In the genomic region with DNA sequence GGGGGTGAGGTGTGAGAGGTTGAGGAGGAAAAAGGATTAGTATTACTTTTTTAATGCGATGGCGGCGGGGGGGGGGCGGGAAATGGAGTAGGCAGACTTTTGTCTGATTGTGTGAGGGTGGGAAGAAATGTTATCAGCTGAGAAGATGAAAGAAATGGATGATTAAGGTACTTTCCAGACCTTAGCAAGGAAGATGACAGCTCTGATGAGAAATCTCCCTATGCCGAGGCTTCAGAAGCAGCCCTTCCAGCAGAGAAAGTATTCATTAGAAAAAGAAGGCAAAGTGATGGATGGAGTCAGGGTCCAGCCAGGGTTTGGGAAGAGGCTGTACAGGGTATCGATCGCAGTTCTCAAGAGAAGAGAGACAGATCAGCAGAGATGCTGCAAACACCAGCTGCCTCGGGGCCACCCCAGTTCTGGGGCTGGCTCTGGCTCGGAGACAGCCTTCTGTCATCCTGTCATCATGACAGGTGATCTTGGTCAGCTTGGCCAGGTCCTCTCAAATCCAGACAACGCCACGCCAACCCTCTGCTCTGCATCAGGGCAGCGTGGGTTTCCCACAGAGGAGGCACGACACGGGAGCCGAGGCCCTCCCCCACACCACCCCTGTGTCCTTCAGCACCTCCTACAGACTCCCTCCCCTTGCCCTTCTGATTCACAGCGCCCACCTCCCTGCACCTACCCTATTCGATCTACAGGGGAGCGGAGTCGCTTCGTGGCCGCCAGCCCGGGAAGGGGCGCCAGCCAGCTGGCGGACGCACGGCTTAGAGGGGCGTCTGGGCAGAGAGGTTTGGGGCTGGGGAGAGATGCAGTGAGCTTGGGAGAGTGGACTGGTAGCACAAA, we compare ENCODE assay signal across 8 cellular contexts. TPM values are rescaled to one million over a fixed set of nuclear protein-coding genes. Genes with fewer than 3 reads are reported as not detected.
DNase-seq lines count a peak whose midpoint lies in the region; ATAC-seq, FAIRE-seq and TF ChIP-seq lines count a peak whose summit lies in the region.

No MANE protein-coding gene starts in this region.

- no peak for FAIRE-seq in HepG2 (lab: Jason Lieb, UNC)

- CTCF ChIA-PET in CD4-positive, alpha-beta T cell (lab: Charles Lee), result interaction anchor here (1.0 to 4.3 kb wide), 4 partner anchors 10 to 65 kb away, joined by 4 to 30 read pairs (median 13); partner anchors contain the start of genes CYB561D1 and GNAI3
- CTCF ChIA-PET in T-cell (lab: Charles Lee), result interaction anchor here (0.6 to 2.6 kb wide), 14 partner anchors 10 to 207 kb away, joined by 3 to 23 read pairs (median 4); partner anchors contain the start of genes CYB561D1 (in 1 of the 2), GNAI3 (in 1 of the 2) and PSRC1 (in 1 of the 2)
- CTCF ChIA-PET in HepG2 (lab: Yijun Ruan, JAX; ENCODE audit: low intra/inter-chr PET ratio, low total read pairs), result no interaction called here

- H3K4me2 ChIP-seq in HepG2 (ENCODE audit: low read depth, low read length), result peak overlapping the region; percentile 97

- 6% methylated on average over 26 of the region's 27 CpGs for WGBS in HepG2 (ENCODE audit: low lambda C conversion rate)

- H3K9me3 ChIP-seq in CD4-positive, alpha-beta T cell (ENCODE audit: control insufficient read depth, low read length), result no peaks in the 10 kb centered on the region
- H3K9me3 ChIP-seq in HepG2 (ENCODE audit: low read length), result no peaks in the 10 kb centered on the region

- peak overlapping the region; percentile 87 for H3K27ac Mint-ChIP-seq in CD4-positive, alpha-beta T cell
- H3K27ac Mint-ChIP-seq in T-cell, result peak overlapping the region; percentile 92 to 93
- H3K27ac Mint-ChIP-seq in central memory CD8-positive, alpha-beta T cell (ENCODE audit: low read depth), result peak overlapping the region; percentile 93
- H3K27ac Mint-ChIP-seq in stimulated activated naive CD8-positive, alpha-beta T cell treated with anti-CD3 and anti-CD28 coated beads, Interleukin-15, amount 100 ng/mL, for 72 hours, result peak overlapping the region; percentile 81 to 95

- peak overlapping the region; percentile 93 for H3K4me3 Mint-ChIP-seq in CD4-positive, alpha-beta T cell
- H3K4me3 Mint-ChIP-seq in T-cell, result peak overlapping the region; percentile 92 to 96 (median 92)
- H3K4me3 Mint-ChIP-seq in central memory CD8-positive, alpha-beta T cell, result peak overlapping the region; percentile 97
- H3K4me3 Mint-ChIP-seq in stimulated activated naive CD8-positive, alpha-beta T cell treated with anti-CD3 and anti-CD28 coated beads, Interleukin-15, amount 100 ng/mL, for 72 hours, result peak overlapping the region; percentile 91 to 92

- no peaks in the 10 kb centered on the region for H3K27me3 ChIP-seq in CD4-positive, alpha-beta T cell (ENCODE audit: control insufficient read depth, insufficient read depth, low read length)
- peaks cover 1 to 17% of the 10 kb centered on the region in 2 experiments; a peak in 4 of 5 replicates for H3K27me3 ChIP-seq in HepG2 (ENCODE audit: control insufficient read depth in 1 of 2, insufficient read depth in 2 of 2, low read length in 2 of 2)

- H3K4me1 Mint-ChIP-seq in CD4-positive, alpha-beta T cell (ENCODE audit: low read depth), result peaks cover 43% of the 10 kb centered on the region
- peaks cover 35 to 39% (median 37%) of the 10 kb centered on the region in 3 donors for H3K4me1 Mint-ChIP-seq in T-cell
- peaks cover 31% of the 10 kb centered on the region for H3K4me1 Mint-ChIP-seq in central memory CD8-positive, alpha-beta T cell
- peaks cover 53% of the 10 kb centered on the region for H3K4me1 Mint-ChIP-seq in stimulated activated naive CD8-positive, alpha-beta T cell treated with anti-CD3 and anti-CD28 coated beads, Interleukin-15, amount 100 ng/mL, for 72 hours

- TF ChIP-seq EP300 in HepG2 (IDR thresholded peaks at IDR 0.05; ENCODE audit: low read depth in 2 of 2, low read length in 2 of 2) (no peak), HepG2 (CRISPR knock-in tag; IDR thresholded peaks at IDR 0.05; ENCODE audit: borderline replicate concordance) (no peak)

- peak; percentile 33; the same call in 1 of the 2 replicates for TF ChIP-seq RAD21 in HepG2 (CRISPR knock-in tag; IDR thresholded peaks at IDR 0.05)

- no TSS peak for BruUV-seq in HepG2 (replicated peaks; lab: Mats Ljungman, UMichigan)

- no peaks in the 10 kb centered on the region for H3K79me2 ChIP-seq in HepG2 (ENCODE audit: insufficient read depth, low read length)

- peak; percentile 46 for ATAC-seq in CD4-positive, alpha-beta T cell (ENCODE audit: poor library complexity)
- peak; percentile 34 for ATAC-seq in GM19438 (IDR thresholded peaks at IDR 0.05; ENCODE audit: low read depth, unreplicated experiment)
- ATAC-seq in HG03457 (IDR thresholded peaks at IDR 0.05; ENCODE audit: unreplicated experiment), result peak; percentile 23
- ATAC-seq in T-cell (replicated peaks in 1 of 4), result peak; percentile 33 to 54 (median 44)
- ATAC-seq in central memory CD8-positive, alpha-beta T cell (replicated peaks; ENCODE audit: extremely low read depth, poor library complexity, severe bottlenecking), result peak; percentile 45
- ATAC-seq in HepG2, result peak; percentile 85
- peak; percentile 73 for ATAC-seq in stimulated activated naive CD8-positive, alpha-beta T cell treated with anti-CD3 and anti-CD28 coated beads, Interleukin-15, amount 100 ng/mL, for 72 hours

- no peaks in the 10 kb centered on the region for H3K9me3 Mint-ChIP-seq in CD4-positive, alpha-beta T cell
- no peaks in the 10 kb centered on the region for H3K9me3 Mint-ChIP-seq in T-cell
- no peaks in the 10 kb centered on the region for H3K9me3 Mint-ChIP-seq in central memory CD8-positive, alpha-beta T cell
- H3K9me3 Mint-ChIP-seq in stimulated activated naive CD8-positive, alpha-beta T cell treated with anti-CD3 and anti-CD28 coated beads, Interleukin-15, amount 100 ng/mL, for 72 hours, result no peaks in the 10 kb centered on the region

- no peaks in the 10 kb centered on the region for H4K20me1 ChIP-seq in HepG2 (ENCODE audit: insufficient read depth, low read length)

- intact Hi-C loops in CD4-positive, alpha-beta T cell (cut with DNase I, micrococcal nuclease), result loop anchor here (2.0 to 10.0 kb wide), 7 partner anchors 56 to 552 kb away; partner anchors contain the start of genes AHCYL1 (in 1 of the 2), ELAPOR1 (in 1 of the 2), PSMA5 (in 1 of the 2) and PSRC1 (in 1 of the 2)
- intact Hi-C loops in HepG2 (cut with micrococcal nuclease; ENCODE audit: unreplicated experiment), result no loop called here

- peak overlapping the region; percentile 95 for H2AFZ ChIP-seq in HepG2 (ENCODE audit: low read length)

- peak overlapping the region; percentile 66 to 77 (median 75) for H3K4me3 ChIP-seq in HepG2 (replicated peaks in 1 of 3; ENCODE audit: insufficient read depth in 1 of 3, low read depth in 2 of 3, low read length in 3 of 3)

- TF ChIP-seq POLR2A in HepG2 (IDR thresholded peaks at IDR 0.05; ENCODE audit: insufficient read depth in 1 of 2, low read depth in 2 of 2, low read length in 2 of 2), result no peak; a peak in 1 of 4 replicates

- peaks cover 19% of the 10 kb centered on the region for H3K4me1 ChIP-seq in HepG2 (ENCODE audit: insufficient read depth, low read length)

- in situ Hi-C loops in HepG2 (cut with HindIII; ENCODE audit: extremely low pct_ligation_motif_present, low pct_unique_long_range_greater_than_20kb), result loop anchor here (5.0 kb wide), 1 partner anchor 56 kb away; the partner anchor contains the start of gene PSMA5

- H3K36me3 ChIP-seq in HepG2 (replicated peaks in 1 of 2; ENCODE audit: control insufficient read depth in 1 of 2, insufficient read depth in 2 of 2, low read length in 2 of 2), result no peaks in the 10 kb centered on the region; a peak in 1 of 5 replicates

- H3K27me3 Mint-ChIP-seq in CD4-positive, alpha-beta T cell, result peaks cover 6% of the 10 kb centered on the region
- peaks cover 4 to 21% of the 10 kb centered on the region in 2 donors for H3K27me3 Mint-ChIP-seq in T-cell
- H3K27me3 Mint-ChIP-seq in central memory CD8-positive, alpha-beta T cell, result peaks cover 20% of the 10 kb centered on the region
- H3K27me3 Mint-ChIP-seq in stimulated activated naive CD8-positive, alpha-beta T cell treated with anti-CD3 and anti-CD28 coated beads, Interleukin-15, amount 100 ng/mL, for 72 hours, result peaks cover 29% of the 10 kb centered on the region

- H3K27ac ChIP-seq in CD4-positive, alpha-beta T cell (ENCODE audit: low read depth, low read length), result peak overlapping the region; percentile 74
- H3K27ac ChIP-seq in HepG2 (ENCODE audit: extremely low read length, insufficient read depth, low read length), result no peak overlapping the region

- DNase-seq in CD4-positive, alpha-beta T cell, result peak in 9 of 10 experiments; percentile 14 to 58 (median 34)
- DNase-seq in T-cell (peak in 13 of 34 experiments; percentile 15 to 49 (median 37)), HepG2 (ENCODE audit: low spot score) (no peak), kidney glomerular epithelial cell (lab: John Stamatoyannopoulos, UW) (no peak)
- peak; percentile 21 to 34 for DNase-seq in central memory CD8-positive, alpha-beta T cell (ENCODE audit: low spot score in 2 of 2)
- peak; percentile 58 to 69 for DNase-seq in stimulated activated naive CD8-positive, alpha-beta T cell treated with anti-CD3 and anti-CD28 coated beads, Interleukin-15, amount 100 ng/mL, for 72 hours

- H3K36me3 Mint-ChIP-seq in CD4-positive, alpha-beta T cell (ENCODE audit: low read depth), result peaks cover 15% of the 10 kb centered on the region
- H3K36me3 Mint-ChIP-seq in T-cell, result peaks cover 12% of the 10 kb centered on the region
- H3K36me3 Mint-ChIP-seq in central memory CD8-positive, alpha-beta T cell (ENCODE audit: insufficient read depth), result peaks cover 8% of the 10 kb centered on the region

- peak; percentile 14 for TF ChIP-seq CTCF in CD4-positive, alpha-beta T cell (IDR thresholded peaks at IDR 0.05)
- peak; percentile 56 for TF ChIP-seq CTCF in HepG2 (CRISPR knock-in tag; IDR thresholded peaks at IDR 0.05)

- POLR2A ChIA-PET in CD4-positive, alpha-beta T cell (lab: Charles Lee), result interaction anchor here (0.9 to 4.7 kb wide), 24 partner anchors 9 to 551 kb away, joined by 3 to 76 read pairs (median 6); partner anchors contain the start of genes AMIGO1, AMPD2, CYB561D1 and GNAI3
- POLR2A ChIA-PET in T-cell (lab: Charles Lee) (interaction anchor here (0.5 to 1.4 kb wide), 9 partner anchors 9 to 407 kb away, joined by 3 to 11 read pairs (median 4); partner anchors contain the start of genes CELSR2 (in 1 of the 2), GNAI3 (in 1 of the 2) and TAF13 (in 1 of the 2)), HepG2 (lab: Yijun Ruan, JAX) (interaction anchor here (0.6 to 1.9 kb wide), 10 partner anchors 10 to 269 kb away, joined by 3 to 10 read pairs (median 4); partner anchors contain the start of genes AMIGO1, CYB561D1, PSMA5 and SARS1)

- peak overlapping the region; percentile 31; the same call in 1 of the 2 replicates for H3K9ac ChIP-seq in HepG2 (ENCODE audit: insufficient read depth, low read depth, low read length)

RNA-seq across cellular contexts. Expression of gene ATXN7L2, which starts 0.7 kb away (rescaled TPM):
- 10 to 100 TPM; 11.8 to 13.1 TPM for total RNA-seq in CD4-positive, alpha-beta T cell
- total RNA-seq in T-cell (10 to 100 TPM in 4 of 5 donors, 1 to 10 TPM in 1; 9.7 to 13.2 (median 12.5) TPM), HepG2 (2016; rRNA removed; fragmentation: Illumina TruSeq; extraction: Trizol) (1.3 and 2.7 TPM in 2 replicates)
- total RNA-seq in HepG2 (2016; cell fraction: cytosol; rRNA removed; fragmentation: Illumina TruSeq; extraction: Trizol; ENCODE audit: low read depth), result 1.7 and 1.9 TPM in 2 replicates
- 1.6 and 2.7 TPM in 2 replicates for total RNA-seq in HepG2 (2016; cell fraction: insoluble cytoplasmic fraction; rRNA removed; fragmentation: Illumina TruSeq; extraction: Trizol)
- 2.1 and 2.6 TPM in 2 replicates for total RNA-seq in HepG2 (2016; cell fraction: membrane; rRNA removed; fragmentation: Illumina TruSeq; extraction: Trizol)
- 3.2 and 3.4 TPM in 2 replicates for total RNA-seq in HepG2 (2016; cell fraction: nucleus; rRNA removed; fragmentation: Illumina TruSeq; extraction: Trizol)
- polyA plus RNA-seq in HepG2 (2011; rRNA removed), result 2.8 and 3.0 TPM in 2 replicates
- polyA plus RNA-seq in HepG2 (2011; cell fraction: cytosol; rRNA removed), result 1.3 and 2.3 TPM in 2 replicates
- polyA plus RNA-seq in HepG2 (2011; cell fraction: nucleus; rRNA removed), result 14.3 and 20.6 TPM in 2 replicates
- 1.5 and 1.8 TPM in 2 replicates for polyA plus RNA-seq in HepG2 (2012)
- 1.1 and 1.3 TPM in 2 replicates for polyA plus RNA-seq in HepG2 (2016; cell fraction: cytosol; fragmentation: Illumina TruSeq; extraction: Trizol; ENCODE audit: low read depth)
- polyA plus RNA-seq in HepG2 (2016; cell fraction: insoluble cytoplasmic fraction; fragmentation: Illumina TruSeq; extraction: Trizol; ENCODE audit: low read depth), result 2.1 and 2.2 TPM in 2 replicates
- 1.7 and 2.1 TPM in 2 replicates for polyA plus RNA-seq in HepG2 (2016; cell fraction: membrane; fragmentation: Illumina TruSeq; extraction: Trizol; ENCODE audit: low read depth)
- 8.6 and 9.8 TPM in 2 replicates for polyA plus RNA-seq in HepG2 (2016; cell fraction: nucleus; fragmentation: Illumina TruSeq; extraction: Trizol; ENCODE audit: insufficient read depth, low read depth)
- 5.7 and 8.5 TPM in 2 replicates for polyA minus RNA-seq in HepG2 (2011; rRNA and poly(A)+ RNA removed; ENCODE audit: low replicate concordance)
- 0.97 and 1.4 TPM in 2 replicates for polyA minus RNA-seq in HepG2 (2011; cell fraction: cytosol; rRNA and poly(A)+ RNA removed)
- 10.9 and 15.0 TPM in 2 replicates for polyA minus RNA-seq in HepG2 (2011; cell fraction: nucleus; rRNA and poly(A)+ RNA removed)

RNA-seq across cellular contexts. Expression of gene CYB561D1, which starts 10.9 kb away (rescaled TPM):
- 10 to 100 TPM; 12.0 to 15.0 TPM for total RNA-seq in CD4-positive, alpha-beta T cell
- 10 to 100 TPM; 23.6 to 42.6 (median 39.5) TPM for total RNA-seq in T-cell
- total RNA-seq in HepG2 (2016; rRNA removed; fragmentation: Illumina TruSeq; extraction: Trizol), result 3.9 and 4.1 TPM in 2 replicates
- 0.44 and 1.0 TPM in 2 replicates for total RNA-seq in HepG2 (2016; cell fraction: cytosol; rRNA removed; fragmentation: Illumina TruSeq; extraction: Trizol; ENCODE audit: low read depth)
- total RNA-seq in HepG2 (2016; cell fraction: insoluble cytoplasmic fraction; rRNA removed; fragmentation: Illumina TruSeq; extraction: Trizol), result 3.5 and 4.3 TPM in 2 replicates
- total RNA-seq in HepG2 (2016; cell fraction: membrane; rRNA removed; fragmentation: Illumina TruSeq; extraction: Trizol), result 2.2 and 2.3 TPM in 2 replicates
- total RNA-seq in HepG2 (2016; cell fraction: nucleus; rRNA removed; fragmentation: Illumina TruSeq; extraction: Trizol), result 4.4 and 5.2 TPM in 2 replicates
- polyA plus RNA-seq in HepG2 (2011; rRNA removed), result 3.9 and 4.5 TPM in 2 replicates
- 4.0 and 4.2 TPM in 2 replicates for polyA plus RNA-seq in HepG2 (2011; cell fraction: cytosol; rRNA removed)
- 6.7 and 7.1 TPM in 2 replicates for polyA plus RNA-seq in HepG2 (2011; cell fraction: nucleus; rRNA removed)
- 2.4 and 3.6 TPM in 2 replicates for polyA plus RNA-seq in HepG2 (2012)
- 0.35 TPM in 2 replicates for polyA plus RNA-seq in HepG2 (2016; cell fraction: cytosol; fragmentation: Illumina TruSeq; extraction: Trizol; ENCODE audit: low read depth)
- polyA plus RNA-seq in HepG2 (2016; cell fraction: insoluble cytoplasmic fraction; fragmentation: Illumina TruSeq; extraction: Trizol; ENCODE audit: low read depth), result 2.1 and 2.6 TPM in 2 replicates
- 1.2 and 1.4 TPM in 2 replicates for polyA plus RNA-seq in HepG2 (2016; cell fraction: membrane; fragmentation: Illumina TruSeq; extraction: Trizol; ENCODE audit: low read depth)
- polyA plus RNA-seq in HepG2 (2016; cell fraction: nucleus; fragmentation: Illumina TruSeq; extraction: Trizol; ENCODE audit: insufficient read depth, low read depth), result 7.6 and 8.4 TPM in 2 replicates
- 10.4 and 12.2 TPM in 2 replicates for polyA minus RNA-seq in HepG2 (2011; rRNA and poly(A)+ RNA removed; ENCODE audit: low replicate concordance)
- 1.5 and 2.7 TPM in 2 replicates for polyA minus RNA-seq in HepG2 (2011; cell fraction: cytosol; rRNA and poly(A)+ RNA removed)
- 2.3 and 4.1 TPM in 2 replicates for polyA minus RNA-seq in HepG2 (2011; cell fraction: nucleus; rRNA and poly(A)+ RNA removed)

RNA-seq across cellular contexts. Expression of gene SYPL2, which starts 16.7 kb away (rescaled TPM):
- not detected for total RNA-seq in CD4-positive, alpha-beta T cell
- under 1 TPM in 4 of 5 donors, not detected in 1; 0.09 to 0.13 (median 0.11) TPM for total RNA-seq in T-cell
- 0.24 and 0.25 TPM in 2 replicates for total RNA-seq in HepG2 (2016; rRNA removed; fragmentation: Illumina TruSeq; extraction: Trizol)
- total RNA-seq in HepG2 (2016; cell fraction: cytosol; rRNA removed; fragmentation: Illumina TruSeq; extraction: Trizol; ENCODE audit: low read depth), result not detected in 2 replicates
- 0.12 and 0.22 TPM in 2 replicates for total RNA-seq in HepG2 (2016; cell fraction: insoluble cytoplasmic fraction; rRNA removed; fragmentation: Illumina TruSeq; extraction: Trizol)
- 0.12 TPM in 1 of 2 replicates, not detected in the other for total RNA-seq in HepG2 (2016; cell fraction: membrane; rRNA removed; fragmentation: Illumina TruSeq; extraction: Trizol)
- total RNA-seq in HepG2 (2016; cell fraction: nucleus; rRNA removed; fragmentation: Illumina TruSeq; extraction: Trizol), result 0.16 and 0.38 TPM in 2 replicates
- 0.17 and 0.35 TPM in 2 replicates for polyA plus RNA-seq in HepG2 (2011; rRNA removed)
- polyA plus RNA-seq in HepG2 (2011; cell fraction: cytosol; rRNA removed), result 0.09 and 0.14 TPM in 2 replicates
- polyA plus RNA-seq in HepG2 (2011; cell fraction: nucleus; rRNA removed), result 0.29 and 0.54 TPM in 2 replicates
- 0.11 and 0.32 TPM in 2 replicates for polyA plus RNA-seq in HepG2 (2012)
- polyA plus RNA-seq in HepG2 (2016; cell fraction: cytosol; fragmentation: Illumina TruSeq; extraction: Trizol; ENCODE audit: low read depth), result not detected in 2 replicates
- 0.27 and 0.36 TPM in 2 replicates for polyA plus RNA-seq in HepG2 (2016; cell fraction: insoluble cytoplasmic fraction; fragmentation: Illumina TruSeq; extraction: Trizol; ENCODE audit: low read depth)
- polyA plus RNA-seq in HepG2 (2016; cell fraction: membrane; fragmentation: Illumina TruSeq; extraction: Trizol; ENCODE audit: low read depth), result 0.14 TPM in 1 of 2 replicates, not detected in the other
- polyA plus RNA-seq in HepG2 (2016; cell fraction: nucleus; fragmentation: Illumina TruSeq; extraction: Trizol; ENCODE audit: insufficient read depth, low read depth), result 0.57 and 0.68 TPM in 2 replicates
- 0.16 and 2.3 TPM in 2 replicates for polyA minus RNA-seq in HepG2 (2011; rRNA and poly(A)+ RNA removed; ENCODE audit: low replicate concordance)
- 0.20 TPM in 1 of 2 replicates, not detected in the other for polyA minus RNA-seq in HepG2 (2011; cell fraction: cytosol; rRNA and poly(A)+ RNA removed)
- polyA minus RNA-seq in HepG2 (2011; cell fraction: nucleus; rRNA and poly(A)+ RNA removed), result 0.13 and 0.50 TPM in 2 replicates

RNA-seq across cellular contexts. Expression of gene AMIGO1, which starts 26.5 kb away (rescaled TPM):
- 10 to 100 TPM; 16.9 TPM for total RNA-seq in CD4-positive, alpha-beta T cell
- 10 to 100 TPM; 13.2 to 28.2 (median 21.5) TPM for total RNA-seq in T-cell
- total RNA-seq in HepG2 (2016; rRNA removed; fragmentation: Illumina TruSeq; extraction: Trizol), result 1.00 and 1.3 TPM in 2 replicates
- total RNA-seq in HepG2 (2016; cell fraction: cytosol; rRNA removed; fragmentation: Illumina TruSeq; extraction: Trizol; ENCODE audit: low read depth), result 0.18 and 0.20 TPM in 2 replicates
- total RNA-seq in HepG2 (2016; cell fraction: insoluble cytoplasmic fraction; rRNA removed; fragmentation: Illumina TruSeq; extraction: Trizol), result 0.86 and 1.2 TPM in 2 replicates
- 0.80 and 0.83 TPM in 2 replicates for total RNA-seq in HepG2 (2016; cell fraction: membrane; rRNA removed; fragmentation: Illumina TruSeq; extraction: Trizol)
- 1.3 and 1.4 TPM in 2 replicates for total RNA-seq in HepG2 (2016; cell fraction: nucleus; rRNA removed; fragmentation: Illumina TruSeq; extraction: Trizol)
- 0.40 and 0.85 TPM in 2 replicates for polyA plus RNA-seq in HepG2 (2011; rRNA removed)
- 0.47 and 0.56 TPM in 2 replicates for polyA plus RNA-seq in HepG2 (2011; cell fraction: cytosol; rRNA removed)
- 0.59 and 0.66 TPM in 2 replicates for polyA plus RNA-seq in HepG2 (2011; cell fraction: nucleus; rRNA removed)
- 0.91 and 1.3 TPM in 2 replicates for polyA plus RNA-seq in HepG2 (2012)
- 0.20 TPM in 2 replicates for polyA plus RNA-seq in HepG2 (2016; cell fraction: cytosol; fragmentation: Illumina TruSeq; extraction: Trizol; ENCODE audit: low read depth)
- 0.64 and 0.81 TPM in 2 replicates for polyA plus RNA-seq in HepG2 (2016; cell fraction: insoluble cytoplasmic fraction; fragmentation: Illumina TruSeq; extraction: Trizol; ENCODE audit: low read depth)
- polyA plus RNA-seq in HepG2 (2016; cell fraction: membrane; fragmentation: Illumina TruSeq; extraction: Trizol; ENCODE audit: low read depth), result 0.51 and 0.61 TPM in 2 replicates
- 1.6 and 2.2 TPM in 2 replicates for polyA plus RNA-seq in HepG2 (2016; cell fraction: nucleus; fragmentation: Illumina TruSeq; extraction: Trizol; ENCODE audit: insufficient read depth, low read depth)
- 1.2 and 1.7 TPM in 2 replicates for polyA minus RNA-seq in HepG2 (2011; rRNA and poly(A)+ RNA removed; ENCODE audit: low replicate concordance)
- 0.35 and 0.89 TPM in 2 replicates for polyA minus RNA-seq in HepG2 (2011; cell fraction: cytosol; rRNA and poly(A)+ RNA removed)
- polyA minus RNA-seq in HepG2 (2011; cell fraction: nucleus; rRNA and poly(A)+ RNA removed), result 0.39 and 0.62 TPM in 2 replicates

RNA-seq across cellular contexts. Expression of gene GPR61, which starts 56.7 kb away (rescaled TPM):
- under 1 TPM; 0.53 to 0.85 TPM for total RNA-seq in CD4-positive, alpha-beta T cell
- total RNA-seq in T-cell (under 1 TPM; 0.16 to 0.75 (median 0.39) TPM), HepG2 (2016; rRNA removed; fragmentation: Illumina TruSeq; extraction: Trizol) (not detected in 2 replicates)
- total RNA-seq in HepG2 (2016; cell fraction: cytosol; rRNA removed; fragmentation: Illumina TruSeq; extraction: Trizol; ENCODE audit: low read depth), result 0.35 and 0.81 TPM in 2 replicates
- 0.30 TPM in 1 of 2 replicates, not detected in the other for total RNA-seq in HepG2 (2016; cell fraction: insoluble cytoplasmic fraction; rRNA removed; fragmentation: Illumina TruSeq; extraction: Trizol)
- total RNA-seq in HepG2 (2016; cell fraction: membrane; rRNA removed; fragmentation: Illumina TruSeq; extraction: Trizol), result 0.46 and 0.48 TPM in 2 replicates
- total RNA-seq in HepG2 (2016; cell fraction: nucleus; rRNA removed; fragmentation: Illumina TruSeq; extraction: Trizol), result 0.28 TPM in 1 of 2 replicates, not detected in the other
- not detected in 2 replicates for polyA plus RNA-seq in HepG2 (2011; rRNA removed)
- not detected in 2 replicates for polyA plus RNA-seq in HepG2 (2011; cell fraction: cytosol; rRNA removed)
- polyA plus RNA-seq in HepG2 (2011; cell fraction: nucleus; rRNA removed), result 0.05 TPM in 1 of 2 replicates, not detected in the other
- polyA plus RNA-seq in HepG2 (2012), result 0.43 and 0.49 TPM in 2 replicates
- not detected in 2 replicates for polyA plus RNA-seq in HepG2 (2016; cell fraction: cytosol; fragmentation: Illumina TruSeq; extraction: Trizol; ENCODE audit: low read depth)
- polyA plus RNA-seq in HepG2 (2016; cell fraction: insoluble cytoplasmic fraction; fragmentation: Illumina TruSeq; extraction: Trizol; ENCODE audit: low read depth), result not detected in 2 replicates
- polyA plus RNA-seq in HepG2 (2016; cell fraction: membrane; fragmentation: Illumina TruSeq; extraction: Trizol; ENCODE audit: low read depth), result not detected in 2 replicates
- polyA plus RNA-seq in HepG2 (2016; cell fraction: nucleus; fragmentation: Illumina TruSeq; extraction: Trizol; ENCODE audit: insufficient read depth, low read depth), result not detected in 2 replicates
- 0.40 TPM in 1 of 2 replicates, not detected in the other for polyA minus RNA-seq in HepG2 (2011; rRNA and poly(A)+ RNA removed; ENCODE audit: low replicate concordance)
- polyA minus RNA-seq in HepG2 (2011; cell fraction: cytosol; rRNA and poly(A)+ RNA removed), result not detected in 2 replicates
- 0.90 TPM in 1 of 2 replicates, not detected in the other for polyA minus RNA-seq in HepG2 (2011; cell fraction: nucleus; rRNA and poly(A)+ RNA removed)

Comparison
In these comparisons a context has a peak if more than half of its experiments do, and no peak if none do; other contexts are left out.
1. ATAC-seq: peak in every context shown above with its lines; median percentile 85 in HepG2; 73 in stimulated activated naive CD8-positive, alpha-beta T cell treated with anti-CD3 and anti-CD28 coated beads, Interleukin-15, amount 100 ng/mL, for 72 hours; 46 in CD4-positive, alpha-beta T cell; 45 in central memory CD8-positive, alpha-beta T cell; 44 in T-cell; 34 in GM19438; 23 in HG03457.
2. DNase-seq: peak in CD4-positive, alpha-beta T cell (9 of 10), central memory CD8-positive, alpha-beta T cell (2 of 2) and stimulated activated naive CD8-positive, alpha-beta T cell treated with anti-CD3 and anti-CD28 coated beads, Interleukin-15, amount 100 ng/mL, for 72 hours (2 of 2); none in HepG2 (single experiment) and kidney glomerular epithelial cell (single experiment).
3. Peak in every context shown above with its lines, with median percentiles within 50 percentile points of each other: H3K27ac Mint-ChIP-seq and H3K4me3 Mint-ChIP-seq.